ENCODE assay signal across 28 cellular contexts in genomic region chrX:111169141-111169540, GRCh38.
"Had no signal": no experiment of that assay in that cellular context is flagged by ENCODE, and none has a peak within 500 bp of the region (broad histone marks: within the 10 kb centered on the region; RNA-seq: fewer than 3 reads in every experiment).

No MANE protein-coding gene starts in this region.

- H3K4me3 Mint-ChIP-seq: dendritic cell treated with granulocyte-macrophage colony-stimulating factor and Interleukin-4, amounts not matched to agents 40 ng/mL and 50 ng/mL, for 4 days; endodermal cell; natural killer cell; neural crest cell; stimulated activated naive CD8-positive, alpha-beta T cell treated with anti-CD3 and anti-CD28 coated beads, Interleukin-15, amount 100 ng/mL, for 72 hours had no signal

- H3K9me3 Mint-ChIP-seq: dendritic cell treated with granulocyte-macrophage colony-stimulating factor and Interleukin-4, amounts not matched to agents 40 ng/mL and 50 ng/mL, for 4 days; endodermal cell; natural killer cell; neural crest cell; stimulated activated naive CD8-positive, alpha-beta T cell treated with anti-CD3 and anti-CD28 coated beads, Interleukin-15, amount 100 ng/mL, for 72 hours had no signal

- H3K9me3 ChIP-seq: colonic mucosa, esophagus muscularis mucosa, heart right ventricle, lower lobe of right lung, neutrophil, right lobe of liver, thyroid gland, upper lobe of left lung had no signal

- DNase-seq: colonic mucosa; effector CD8-positive, alpha-beta T cell; endodermal cell; foreskin keratinocyte; glutamatergic neuron; heart right ventricle; hippocampal formation; left ventricle myocardium superior; lower lobe of right lung; natural killer cell; right lobe of liver; stimulated activated CD4-positive, alpha-beta T cell treated with anti-CD3 and anti-CD28 coated beads, Interleukin-12 subunit alpha, Interleukin-12 subunit beta, amount 100 ng/mL, for 4 hours; stimulated activated CD4-positive, alpha-beta T cell treated with anti-CD3 and anti-CD28 coated beads, Interleukin-1b, Interleukin-23, amount 100 ng/mL, for 48 hours; stimulated activated CD4-positive, alpha-beta T cell treated with anti-CD3 and anti-CD28 coated beads, Interleukin-4, amount 100 ng/mL, for 1 hour; stimulated activated CD8-positive, alpha-beta memory T cell treated with anti-CD3 and anti-CD28 coated beads, Interleukin-4, amount 100 ng/mL, for 48 hours; stimulated activated naive CD4-positive, alpha-beta T cell; stimulated activated naive CD8-positive, alpha-beta T cell treated with anti-CD3 and anti-CD28 coated beads, Interleukin-15, amount 100 ng/mL, for 72 hours; thyroid gland; upper lobe of left lung had no signal

- H3K27ac ChIP-seq: colonic mucosa, esophagus muscularis mucosa, foreskin keratinocyte, heart right ventricle, lower lobe of right lung, neutrophil, parathyroid adenoma, right lobe of liver, thyroid gland, upper lobe of left lung had no signal

- H3K4me1 ChIP-seq: colonic mucosa, esophagus muscularis mucosa, foreskin keratinocyte, heart right ventricle, lower lobe of right lung, parathyroid adenoma, right lobe of liver, thyroid gland, upper lobe of left lung had no signal

- H3K36me3 Mint-ChIP-seq: natural killer cell had no signal

- H3K27ac Mint-ChIP-seq: dendritic cell treated with granulocyte-macrophage colony-stimulating factor and Interleukin-4, amounts not matched to agents 40 ng/mL and 50 ng/mL, for 4 days; endodermal cell; natural killer cell; progenitor cell of endocrine pancreas; stimulated activated naive CD8-positive, alpha-beta T cell treated with anti-CD3 and anti-CD28 coated beads, Interleukin-15, amount 100 ng/mL, for 72 hours had no signal

- ATAC-seq: foreskin keratinocyte; heart right ventricle; left ventricle myocardium superior; lower lobe of right lung; natural killer cell; right lobe of liver; stimulated activated naive CD8-positive, alpha-beta T cell treated with anti-CD3 and anti-CD28 coated beads, Interleukin-15, amount 100 ng/mL, for 72 hours had no signal

- H3K4me1 Mint-ChIP-seq: endodermal cell; neural crest cell; stimulated activated naive CD8-positive, alpha-beta T cell treated with anti-CD3 and anti-CD28 coated beads, Interleukin-15, amount 100 ng/mL, for 72 hours had no signal

- H3K27me3 Mint-ChIP-seq: dendritic cell treated with granulocyte-macrophage colony-stimulating factor and Interleukin-4, amounts not matched to agents 40 ng/mL and 50 ng/mL, for 4 days; progenitor cell of endocrine pancreas; stimulated activated naive CD8-positive, alpha-beta T cell treated with anti-CD3 and anti-CD28 coated beads, Interleukin-15, amount 100 ng/mL, for 72 hours had no signal

- FAIRE-seq: keratinocyte, urothelium cell line had no signal

- H3K27me3 ChIP-seq: colonic mucosa, esophagus muscularis mucosa, foreskin keratinocyte, neutrophil, thyroid gland, upper lobe of left lung had no signal

- H3K36me3 ChIP-seq: colonic mucosa, esophagus muscularis mucosa, heart right ventricle, lower lobe of right lung, neutrophil, right lobe of liver, thyroid gland, upper lobe of left lung had no signal

- H3K4me3 ChIP-seq: colonic mucosa, esophagus muscularis mucosa, heart right ventricle, lower lobe of right lung, right lobe of liver, smooth muscle cell, thyroid gland, upper lobe of left lung had no signal
